In the genomic region with DNA sequence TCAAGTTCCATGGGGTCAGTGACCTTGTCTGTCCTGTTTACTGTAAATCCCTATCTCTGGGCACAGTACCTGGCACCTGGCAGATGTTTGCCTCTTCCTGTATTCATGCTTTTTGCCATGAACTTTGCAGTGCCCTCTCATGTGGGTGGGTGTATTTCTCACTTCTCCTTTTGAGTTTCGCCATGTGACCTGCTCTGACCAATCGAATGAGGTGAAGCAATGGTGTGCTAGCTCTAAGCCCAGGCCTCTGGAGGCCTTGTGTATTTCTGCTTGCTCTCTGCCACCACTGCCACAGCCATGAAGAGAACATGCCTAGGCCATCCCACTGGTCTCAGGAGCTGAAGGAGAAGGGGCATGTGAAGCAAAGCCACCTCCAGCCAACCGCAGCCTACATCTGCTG, we compare ENCODE assay signal across 11 cellular contexts.
A peak's percentile ranks its signal among the peaks of the same experiment; 100 is the strongest.
DNase-seq lines count a peak whose midpoint lies in the region; ATAC-seq and TF ChIP-seq lines count a peak whose summit lies in the region.
"Had no signal": no experiment of that assay in that cellular context is flagged by ENCODE, and none has a peak within 500 bp of the region (broad histone marks: within the 10 kb centered on the region; RNA-seq: fewer than 3 reads in every experiment).

No MANE protein-coding gene starts in this region.

- in situ Hi-C loops in gastrocnemius medialis (cut with MboI; ENCODE audit: low sequenced_read_pairs in 4 of 4): no loop called here

- no peak for TF ChIP-seq CTCF in left lung (IDR thresholded peaks at IDR 0.05)
- no peak for TF ChIP-seq CTCF in gastrocnemius medialis (IDR thresholded peaks at IDR 0.05 in 4 of 5, conservative IDR thresholded peaks at IDR 0.05 in 1 of 5)

- peaks cover 0 to 24% of the 10 kb centered on the region in 2 donors for H3K27me3 ChIP-seq in left lung
- peaks cover 0 to 10% (median 0%) of the 10 kb centered on the region in 3 donors for H3K27me3 ChIP-seq in gastrocnemius medialis
- H3K27me3 ChIP-seq: adrenal gland had no signal

- DNase-seq in left lung (no peak), gastrocnemius medialis (no peak), NCI-H2107 (lab: John Stamatoyannopoulos, UW) (no peak), caudate nucleus (lab: John Stamatoyannopoulos, UW) (no peak)
- no peak for DNase-seq in central memory CD4-positive, alpha-beta T cell
- DNase-seq: adrenal gland, H7 had no signal

- ATAC-seq in GM18870 (IDR thresholded peaks at IDR 0.05; ENCODE audit: unreplicated experiment): peak; percentile 91
- peak; percentile 92 for ATAC-seq in GM21717 (IDR thresholded peaks at IDR 0.05; ENCODE audit: unreplicated experiment)
- peak; percentile 91 for ATAC-seq in HG03558 (IDR thresholded peaks at IDR 0.05; ENCODE audit: extremely low read depth, unreplicated experiment)
- ATAC-seq in left lung: peak; percentile 27
- ATAC-seq in gastrocnemius medialis: no peak
- ATAC-seq: Panc1 had no signal

- H3K4me1 ChIP-seq in left lung (no peaks in the 10 kb centered on the region), gastrocnemius medialis (no peaks in the 10 kb centered on the region)
- H3K4me1 ChIP-seq: adrenal gland had no signal

- no peak overlapping the region for H3K27ac ChIP-seq in left lung
- no peak overlapping the region for H3K27ac ChIP-seq in gastrocnemius medialis
- no peak overlapping the region for H3K27ac ChIP-seq in caudate nucleus (ENCODE audit: low read depth, low read length)
- H3K27ac ChIP-seq: adrenal gland had no signal

- H3K36me3 ChIP-seq in left lung (no peaks in the 10 kb centered on the region), gastrocnemius medialis (no peaks in the 10 kb centered on the region)
- H3K36me3 ChIP-seq: adrenal gland had no signal

- intact Hi-C loops in left lung (cut with DNase I) (no loop called here), gastrocnemius medialis (cut with DNase I; ENCODE audit: low total_unique reads) (no loop called here)

- H3K9me3 ChIP-seq in left lung (no peaks in the 10 kb centered on the region), gastrocnemius medialis (no peaks in the 10 kb centered on the region)
- H3K9me3 ChIP-seq: adrenal gland had no signal

- no peak for TF ChIP-seq POLR2A in gastrocnemius medialis (IDR thresholded peaks at IDR 0.05)

- H3K4me3 ChIP-seq in left lung (no peak overlapping the region), gastrocnemius medialis (no peak overlapping the region)
- H3K4me3 ChIP-seq: adrenal gland had no signal

Comparison
In these comparisons a context has a peak if more than half of its experiments do, and no peak if none do; other contexts are left out.
1. ATAC-seq: peak in GM18870 (single experiment), GM21717 (single experiment), HG03558 (single experiment) and left lung (single experiment); none in gastrocnemius medialis (0 of 2).